In genomic region chr10:117568226-117568625, GRCh38 we compare ENCODE assay signal across 27 cellular contexts. TPM values are rescaled to one million over a fixed set of nuclear protein-coding genes. Genes with fewer than 3 reads are reported as not detected.
"Had no signal": no experiment of that assay in that cellular context is flagged by ENCODE, and none has a peak within 500 bp of the region (broad histone marks: within the 10 kb centered on the region; RNA-seq: fewer than 3 reads in every experiment).

No MANE protein-coding gene starts in this region.

- H3K9me3 ChIP-seq: esophagus muscularis mucosa, heart left ventricle, left ventricle myocardium inferior, neutrophil, psoas muscle, spleen, testis, transverse colon had no signal

- H3K4me3 ChIP-seq: coronary artery, dorsolateral prefrontal cortex, esophagus muscularis mucosa, heart left ventricle, left ventricle myocardium inferior, lung, psoas muscle, spleen, testis, transverse colon had no signal

- H3K27me3 ChIP-seq: testis had no signal

- H3K4me1 ChIP-seq: esophagus muscularis mucosa, heart left ventricle, left ventricle myocardium inferior, psoas muscle, spleen, testis, transverse colon had no signal

- DNase-seq: caudate nucleus; dorsolateral prefrontal cortex; effector memory CD4-positive, alpha-beta T cell; heart left ventricle; hippocampal formation; kidney glomerular epithelial cell; left ventricle myocardium inferior; mesenchymal stem cell; naive B cell; nephron progenitor cell; psoas muscle; stimulated activated CD4-positive, alpha-beta T cell treated with anti-CD3 and anti-CD28 coated beads, Interleukin-15, amount 100 ng/mL, for 24 hours; stimulated activated CD4-positive, alpha-beta T cell treated with anti-CD3 and anti-CD28 coated beads, Interleukin-1b, Interleukin-23, amount 100 ng/mL, for 48 hours; stimulated activated CD4-positive, alpha-beta T cell treated with anti-CD3 and anti-CD28 coated beads, Interleukin-4, amount 100 ng/mL, for 4 hours; stimulated activated naive B cell treated with anti-CD40 and anti-IgM and Interleukin-4, amounts not matched to agents 10 μg/mL and 1 μg/mL and 100 μg/mL, for 72 hours; stimulated activated naive CD8-positive, alpha-beta T cell treated with anti-CD3 and anti-CD28 coated beads, Interleukin-15, amount 100 ng/mL, for 72 hours; testis; transverse colon had no signal

- H3K36me3 ChIP-seq: esophagus muscularis mucosa, heart left ventricle, left ventricle myocardium inferior, neutrophil, spleen, transverse colon had no signal

- H3K27ac ChIP-seq: coronary artery, dorsolateral prefrontal cortex, epithelial cell of prostate, esophagus muscularis mucosa, heart left ventricle, left ventricle myocardium inferior, neutrophil, psoas muscle, spleen, testis, transverse colon had no signal

- ATAC-seq: heart left ventricle; psoas muscle; sciatic nerve; stimulated activated naive B cell treated with anti-CD40 and anti-IgM and Interleukin-4, amounts not matched to agents 10 μg/mL and 1 μg/mL and 100 μg/mL, for 72 hours; stimulated activated naive CD8-positive, alpha-beta T cell treated with anti-CD3 and anti-CD28 coated beads, Interleukin-15, amount 100 ng/mL, for 72 hours had no signal

RNA-seq across cellular contexts. Expression of gene EMX2, which starts 25.7 kb away (rescaled TPM):
- total RNA-seq: chondrocyte, glomerular endothelial cell, spleen had no signal
- polyA plus RNA-seq: lung had no signal
